Comparison of ENCODE assay signal across 2 cellular contexts in the genomic region with DNA sequence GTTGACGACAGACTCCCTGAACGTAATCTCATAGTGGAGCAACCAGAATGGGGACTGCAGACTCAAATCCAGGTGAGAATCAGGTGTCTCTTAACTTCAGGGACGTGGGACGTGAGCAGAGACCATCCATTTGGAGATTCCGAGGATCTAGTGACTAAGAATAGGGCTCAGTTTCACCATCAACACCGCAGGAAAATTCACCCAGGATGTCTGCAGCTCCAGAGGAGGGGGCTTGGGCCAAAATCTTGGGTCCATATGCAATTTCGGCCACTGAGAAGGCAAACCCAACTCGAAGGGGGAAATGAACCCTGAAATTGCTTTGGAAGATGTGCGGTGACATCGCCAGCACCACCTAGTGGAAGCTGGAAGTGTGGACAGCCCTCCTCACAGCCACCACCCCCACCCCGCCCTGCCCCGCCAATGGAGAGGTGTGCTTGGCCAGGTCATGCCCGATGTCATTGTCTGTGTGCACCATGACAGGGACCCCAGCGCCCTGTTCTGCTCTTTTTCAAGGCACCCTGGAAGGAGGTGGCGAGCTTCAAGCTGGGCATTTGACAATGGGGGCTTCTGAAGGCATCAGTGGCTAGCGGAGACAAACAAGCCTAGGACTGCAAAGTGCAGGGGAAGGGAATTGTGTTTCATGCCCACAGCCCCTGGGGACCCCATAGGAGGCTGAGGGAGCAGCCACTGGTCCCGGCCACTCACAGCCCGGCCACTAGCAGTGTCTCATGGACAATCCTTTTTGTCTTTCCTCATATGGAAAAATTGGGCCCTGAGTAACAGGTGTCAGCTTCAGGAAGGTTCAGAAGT.
A peak's percentile ranks its signal among the peaks of the same experiment; 100 is the strongest.
TF ChIP-seq lines count a peak whose summit lies in the region.

No MANE protein-coding gene starts in this region.

TF ChIP-seq in IMR-90, 13 proteins besides CTCF, POLR2A, EP300 and RAD21:
- peak; percentile 44; the same call in 1 of the 2 replicates for TF ChIP-seq MAZ (IDR thresholded peaks at IDR 0.05; ENCODE audit: borderline replicate concordance, low read depth, low read length)
- TF ChIP-seq MAFK (IDR thresholded peaks at IDR 0.05; ENCODE audit: low read depth, low read length): no peak
- peak; percentile 31; the same call in 1 of the 2 replicates for TF ChIP-seq SMC3 (IDR thresholded peaks at IDR 0.05; ENCODE audit: low read depth, low read length)

TF ChIP-seq in GM12878, 131 proteins besides CTCF, POLR2A, EP300 and RAD21:
- peak; percentile 34; the same call in 1 of the 2 replicates for TF ChIP-seq PML (IDR thresholded peaks at IDR 0.05; ENCODE audit: low read length)
- TF ChIP-seq, protein P1, sequence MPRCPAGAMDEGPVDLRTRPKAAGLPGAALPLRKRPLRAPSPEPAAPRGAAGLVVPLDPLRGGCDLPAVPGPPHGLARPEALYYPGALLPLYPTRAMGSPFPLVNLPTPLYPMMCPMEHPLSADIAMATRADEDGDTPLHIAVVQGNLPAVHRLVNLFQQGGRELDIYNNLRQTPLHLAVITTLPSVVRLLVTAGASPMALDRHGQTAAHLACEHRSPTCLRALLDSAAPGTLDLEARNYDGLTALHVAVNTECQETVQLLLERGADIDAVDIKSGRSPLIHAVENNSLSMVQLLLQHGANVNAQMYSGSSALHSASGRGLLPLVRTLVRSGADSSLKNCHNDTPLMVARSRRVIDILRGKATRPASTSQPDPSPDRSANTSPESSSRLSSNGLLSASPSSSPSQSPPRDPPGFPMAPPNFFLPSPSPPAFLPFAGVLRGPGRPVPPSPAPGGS (IDR thresholded peaks at IDR 0.05; ENCODE audit: borderline replicate concordance, insufficient read depth, low read depth, low read length, poor library complexity, severe bottlenecking): peak; percentile 54
- TF ChIP-seq NFIC (IDR thresholded peaks at IDR 0.05; ENCODE audit: low read depth, low read length): no peak
- TF ChIP-seq NRF1 (conservative IDR thresholded peaks at IDR 0.05; ENCODE audit: low read depth, low read length): no peak
- peak; percentile 73 for TF ChIP-seq SMC3 (IDR thresholded peaks at IDR 0.05; ENCODE audit: borderline replicate concordance, low read length)
- TF ChIP-seq SIN3A (IDR thresholded peaks at IDR 0.05; ENCODE audit: low read depth, low read length): no peak
- no peak for TF ChIP-seq EZH2 (IDR thresholded peaks at IDR 0.05; ENCODE audit: borderline replicate concordance, control insufficient read depth, low read depth, low read length)
- TF ChIP-seq FOXM1 (IDR thresholded peaks at IDR 0.05; ENCODE audit: low read depth, low read length): no peak
- TF ChIP-seq PAX5 (IDR thresholded peaks at IDR 0.05; ENCODE audit: borderline replicate concordance, low read depth, low read length): 0 out of 2 replicates have a peak, but pooled peaks have one; percentile 26
- TF ChIP-seq CHD2 (IDR thresholded peaks at IDR 0.05; ENCODE audit: borderline replicate concordance, low read depth, low read length): 0 out of 2 replicates have a peak, but pooled peaks have one; percentile 5
- peak; percentile 72; the same call in 1 of the 2 replicates for TF ChIP-seq CBFB (IDR thresholded peaks at IDR 0.05; ENCODE audit: low read depth)
- 0 out of 2 replicates have a peak, but pooled peaks have one; percentile 35 for TF ChIP-seq NBN (IDR thresholded peaks at IDR 0.05)
- peak; percentile 76 for TF ChIP-seq RUNX3 (IDR thresholded peaks at IDR 0.05; ENCODE audit: low read length)
